Comparison of ENCODE assay signal across 19 cellular contexts in the genomic region with DNA sequence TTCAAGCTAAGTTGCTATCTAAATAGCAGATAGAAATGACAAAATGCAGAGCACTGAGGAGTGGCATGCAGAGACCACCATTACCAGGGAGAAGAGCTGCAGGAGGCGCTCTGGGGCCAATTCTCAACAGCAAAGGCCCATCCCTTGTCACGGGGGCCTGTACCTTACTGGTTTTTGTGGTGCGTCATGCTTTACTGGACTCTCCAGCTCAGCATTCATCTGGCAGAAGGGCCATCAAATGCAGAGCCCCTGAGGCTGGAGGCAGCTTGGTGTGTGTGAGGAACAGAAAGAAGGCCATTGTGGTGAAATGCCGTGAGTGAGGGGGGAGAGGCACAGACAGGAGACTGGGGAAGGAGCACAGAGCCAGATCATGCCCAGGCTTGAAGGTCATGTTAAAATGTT.
"Had no signal": no experiment of that assay in that cellular context is flagged by ENCODE, and none has a peak within 500 bp of the region (broad histone marks: within the 10 kb centered on the region; RNA-seq: fewer than 3 reads in every experiment).

No MANE protein-coding gene starts in this region.

- H3K27me3 ChIP-seq: foreskin keratinocyte, neutrophil, tibial artery, vagina had no signal

- H3K27ac ChIP-seq: foreskin keratinocyte, lower lobe of right lung, neutrophil, tibial artery, vagina, WERI-Rb-1 had no signal

- H3K9me3 ChIP-seq: lower lobe of right lung, neutrophil, tibial artery, vagina had no signal

- H3K4me1 Mint-ChIP-seq: naive B cell had no signal

- H3K36me3 ChIP-seq: lower lobe of right lung, neutrophil, tibial artery, vagina, WERI-Rb-1 had no signal

- H3K9me3 Mint-ChIP-seq: activated CD8-positive, alpha-beta T cell treated with anti-CD3 and anti-CD28 coated beads for 36 hours; activated naive CD8-positive, alpha-beta T cell treated with anti-CD3 and anti-CD28 coated beads, Interleukin-2, amount 10 ng/mL, durations not matched to agents 7 days and 5 days had no signal

- H3K27ac Mint-ChIP-seq: activated CD4-positive, alpha-beta T cell treated with anti-CD3 and anti-CD28 coated beads for 36 hours; activated CD8-positive, alpha-beta T cell treated with anti-CD3 and anti-CD28 coated beads for 36 hours; activated naive CD8-positive, alpha-beta T cell treated with anti-CD3 and anti-CD28 coated beads, Interleukin-2, amount 10 ng/mL, durations not matched to agents 7 days and 5 days; naive B cell; stimulated activated memory B cell treated with anti-CD40 and anti-IgM and Interleukin-4, amounts not matched to agents 10 μg/mL and 1 μg/mL and 100 μg/mL, for 72 hours; T-helper 17 cell had no signal

- H3K4me3 ChIP-seq: lower lobe of right lung, tibial artery, vagina had no signal

- H3K4me3 Mint-ChIP-seq: activated CD4-positive, alpha-beta T cell treated with anti-CD3 and anti-CD28 coated beads for 36 hours; activated CD8-positive, alpha-beta T cell treated with anti-CD3 and anti-CD28 coated beads for 36 hours; activated naive CD8-positive, alpha-beta T cell treated with anti-CD3 and anti-CD28 coated beads, Interleukin-2, amount 10 ng/mL, durations not matched to agents 7 days and 5 days; brain; naive B cell; stimulated activated memory B cell treated with anti-CD40 and anti-IgM and Interleukin-4, amounts not matched to agents 10 μg/mL and 1 μg/mL and 100 μg/mL, for 72 hours; T-helper 17 cell had no signal

- H3K36me3 Mint-ChIP-seq: activated naive CD8-positive, alpha-beta T cell treated with anti-CD3 and anti-CD28 coated beads, Interleukin-2, amount 10 ng/mL, durations not matched to agents 7 days and 5 days; brain; naive B cell; stimulated activated memory B cell treated with anti-CD40 and anti-IgM and Interleukin-4, amounts not matched to agents 10 μg/mL and 1 μg/mL and 100 μg/mL, for 72 hours had no signal

- H3K27me3 Mint-ChIP-seq: activated CD8-positive, alpha-beta T cell treated with anti-CD3 and anti-CD28 coated beads for 36 hours; stimulated activated memory B cell treated with anti-CD40 and anti-IgM and Interleukin-4, amounts not matched to agents 10 μg/mL and 1 μg/mL and 100 μg/mL, for 72 hours; T-helper 17 cell had no signal

- DNase-seq: activated CD4-positive, alpha-beta T cell treated with anti-CD3 and anti-CD28 coated beads for 36 hours; activated CD8-positive, alpha-beta T cell treated with anti-CD3 and anti-CD28 coated beads for 36 hours; activated gamma-delta T cell treated with Interleukin-2 at 50 U/mL for 16 hours; activated naive CD8-positive, alpha-beta T cell treated with anti-CD3 and anti-CD28 coated beads, Interleukin-2, amount 10 ng/mL, durations not matched to agents 7 days and 5 days; activated T-cell treated with anti-CD3 and anti-CD28 coated beads, Interleukin-2, amount 50 U/mL, for 48 hours; cortex of kidney; effector CD4-positive, alpha-beta T cell; foreskin keratinocyte; left colon; lower lobe of right lung; naive B cell; retina; T-helper 17 cell; tibial artery; WERI-Rb-1 had no signal

- H3K4me1 ChIP-seq: foreskin keratinocyte, lower lobe of right lung, vagina had no signal
